In the genomic region with DNA sequence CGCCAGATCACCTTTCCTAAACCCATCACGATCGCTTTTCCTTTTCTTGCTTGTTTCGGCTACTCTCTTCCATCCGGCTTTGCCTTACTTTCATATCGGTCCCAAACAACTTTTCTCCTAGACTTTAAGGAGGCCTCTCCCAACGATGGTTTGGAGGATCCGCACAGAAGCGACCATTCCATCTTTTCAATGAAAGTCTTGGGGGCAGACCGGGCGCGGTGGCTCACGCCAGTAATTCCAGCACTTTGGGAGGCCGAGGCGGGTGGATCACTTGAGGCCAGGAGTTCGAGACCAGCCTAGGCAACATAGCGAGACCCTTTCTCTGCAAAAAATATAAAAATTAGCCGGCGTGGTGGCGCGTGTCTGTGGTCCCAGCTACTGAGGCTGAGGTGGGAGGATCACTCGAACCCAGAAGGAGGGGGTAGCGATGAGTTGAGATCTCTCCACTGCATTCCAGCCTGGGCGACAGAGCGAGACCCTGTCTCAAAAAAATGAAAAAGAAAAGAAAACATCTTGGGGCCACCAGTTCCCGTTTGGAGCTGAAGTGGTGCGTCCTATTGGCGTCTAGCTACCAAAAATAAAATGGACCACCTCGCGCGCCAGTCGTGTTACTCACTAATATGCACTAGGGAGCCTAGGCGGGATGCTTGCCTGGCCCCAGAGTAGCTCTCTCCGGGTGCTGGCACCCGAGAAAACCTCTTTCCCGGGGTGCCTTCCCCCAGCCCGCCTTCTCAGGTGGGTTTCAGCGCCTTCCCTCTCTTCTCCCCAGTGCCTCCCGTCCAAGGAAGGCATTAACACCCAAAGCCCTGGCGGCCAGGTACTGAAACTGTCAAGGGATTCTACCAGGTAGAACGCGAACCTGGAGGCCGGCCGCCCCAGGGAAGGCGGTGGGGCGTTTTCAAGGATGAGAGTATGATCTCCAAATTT, we compare ENCODE assay signal across 8 cellular contexts. TPM values are rescaled to one million over a fixed set of nuclear protein-coding genes. Genes with fewer than 3 reads are reported as not detected.
DNase-seq lines count a peak whose midpoint lies in the region; ATAC-seq and TF ChIP-seq lines count a peak whose summit lies in the region.

No MANE protein-coding gene starts in this region.

- H3K27me3 Mint-ChIP-seq in CD4-positive, alpha-beta T cell = peaks cover 6% of the 10 kb centered on the region
- H3K27me3 Mint-ChIP-seq in activated CD4-positive, alpha-beta T cell treated with anti-CD3 and anti-CD28 coated beads for 36 hours = peaks cover 2% of the 10 kb centered on the region
- no peaks in the 10 kb centered on the region for H3K27me3 Mint-ChIP-seq in memory B cell

- peaks cover 36% of the 10 kb centered on the region for H3K79me2 ChIP-seq in MM.1S (ENCODE audit: low read length)

- peak overlapping the region; percentile 55; the same call in 1 of the 2 replicates for H3K9ac ChIP-seq in MM.1S (ENCODE audit: low read length)

- H3K4me3 ChIP-seq in MM.1S (ENCODE audit: low read length) = peak overlapping the region; percentile 81

- POLR2A ChIA-PET in CD4-positive, alpha-beta T cell (lab: Charles Lee) = interaction anchor here (0.7 to 8.0 kb wide), 10 partner anchors 8 to 1265 kb away, joined by 3 to 253 read pairs (median 4); partner anchors contain the start of genes AGGF1, JMY, SCAMP1 and WDR41
- POLR2A ChIA-PET in activated CD4-positive, alpha-beta T cell treated with anti-CD3 and anti-CD28 coated beads for 36 hours (lab: Charles Lee) = interaction anchor here (0.6 to 1.7 kb wide), 4 partner anchors 49 to 65 kb away, joined by 3 to 23 read pairs (median 4); partner anchors contain the start of gene SCAMP1

- H3K4me1 ChIP-seq in MM.1S (ENCODE audit: low read length) = 0 out of 2 replicates have a peak, but pooled peaks cover 5% of the 10 kb centered on the region

- H4K20me1 ChIP-seq in MM.1S (ENCODE audit: insufficient read depth, low read length) = no peaks in the 10 kb centered on the region

- H3K27me3 ChIP-seq in CD4-positive, alpha-beta T cell (ENCODE audit: control insufficient read depth, insufficient read depth, low read length) = no peaks in the 10 kb centered on the region
- no peaks in the 10 kb centered on the region for H3K27me3 ChIP-seq in MM.1S (replicated peaks; ENCODE audit: insufficient read depth, low read length)

- peak overlapping the region; percentile 55 for H3K4me2 ChIP-seq in MM.1S (ENCODE audit: low read depth, low read length)

- peak overlapping the region; percentile 94 for H3K27ac Mint-ChIP-seq in CD4-positive, alpha-beta T cell
- H3K27ac Mint-ChIP-seq in activated CD4-positive, alpha-beta T cell treated with anti-CD3 and anti-CD28 coated beads for 36 hours = peak overlapping the region; percentile 99
- peak overlapping the region; percentile 99 for H3K27ac Mint-ChIP-seq in memory B cell

- CTCF ChIA-PET in CD4-positive, alpha-beta T cell (lab: Charles Lee) = interaction anchor here (1.0 to 3.8 kb wide), 6 partner anchors 9 to 1427 kb away, joined by 3 to 46 read pairs (median 4); partner anchors contain the start of gene SCAMP1
- CTCF ChIA-PET in activated CD4-positive, alpha-beta T cell treated with anti-CD3 and anti-CD28 coated beads for 36 hours (lab: Charles Lee) = interaction anchor here (0.6 to 3.0 kb wide), 16 partner anchors 9 to 1137 kb away, joined by 3 to 17 read pairs (median 4); partner anchors contain the start of gene SCAMP1

- peaks cover 6% of the 10 kb centered on the region; the same call in 1 of the 2 replicates for H3F3A ChIP-seq in MM.1S (ENCODE audit: insufficient read depth, low read length)

- peak overlapping the region; percentile 98 for H2AFZ ChIP-seq in MM.1S (ENCODE audit: low read length)

- peak; percentile 16 to 60 (median 36) for DNase-seq in CD4-positive, alpha-beta T cell
- DNase-seq in MM.1S = peak; percentile 66
- DNase-seq in activated CD4-positive, alpha-beta T cell treated with anti-CD3 and anti-CD28 coated beads for 36 hours = peak; percentile 66
- peak; percentile 29 to 52 for DNase-seq in memory B cell (ENCODE audit: low spot score in 2 of 2)
- peak; percentile 11 for DNase-seq in stimulated activated CD8-positive, alpha-beta memory T cell treated with anti-CD3 and anti-CD28 coated beads, Interleukin-15, amount 100 ng/mL, for 24 hours (ENCODE audit: low read depth)
- no peak for DNase-seq in DMS153 treated with DMSO at 0.1 percent for 48 hours (lab: John Stamatoyannopoulos, UW; ENCODE audit: unreplicated experiment)

- peak overlapping the region; percentile 70 for H3K27ac ChIP-seq in CD4-positive, alpha-beta T cell (ENCODE audit: low read depth, low read length)
- peak overlapping the region; percentile 39; the same call in 1 of the 2 replicates for H3K27ac ChIP-seq in MM.1S (ENCODE audit: low read length)
- peak overlapping the region; percentile 84 for H3K27ac ChIP-seq in cingulate gyrus (ENCODE audit: low read depth, low read length)

- peaks cover 15% of the 10 kb centered on the region for H3K36me3 Mint-ChIP-seq in CD4-positive, alpha-beta T cell (ENCODE audit: low read depth)
- H3K36me3 Mint-ChIP-seq in activated CD4-positive, alpha-beta T cell treated with anti-CD3 and anti-CD28 coated beads for 36 hours (ENCODE audit: low read depth) = peaks cover 4% of the 10 kb centered on the region
- peaks cover 2% of the 10 kb centered on the region for H3K36me3 Mint-ChIP-seq in memory B cell

- H3K9me3 Mint-ChIP-seq in CD4-positive, alpha-beta T cell = no peaks in the 10 kb centered on the region
- H3K9me3 Mint-ChIP-seq in activated CD4-positive, alpha-beta T cell treated with anti-CD3 and anti-CD28 coated beads for 36 hours (ENCODE audit: low read depth) = no peaks in the 10 kb centered on the region
- no peaks in the 10 kb centered on the region for H3K9me3 Mint-ChIP-seq in memory B cell

- peak overlapping the region; percentile 96 for H3K4me3 Mint-ChIP-seq in CD4-positive, alpha-beta T cell
- peak overlapping the region; percentile 88 for H3K4me3 Mint-ChIP-seq in activated CD4-positive, alpha-beta T cell treated with anti-CD3 and anti-CD28 coated beads for 36 hours
- peak overlapping the region; percentile 95 for H3K4me3 Mint-ChIP-seq in memory B cell

- H3K4me1 Mint-ChIP-seq in CD4-positive, alpha-beta T cell (ENCODE audit: low read depth) = peaks cover 36% of the 10 kb centered on the region
- peaks cover 29% of the 10 kb centered on the region for H3K4me1 Mint-ChIP-seq in activated CD4-positive, alpha-beta T cell treated with anti-CD3 and anti-CD28 coated beads for 36 hours
- peaks cover 18% of the 10 kb centered on the region for H3K4me1 Mint-ChIP-seq in memory B cell

- intact Hi-C loops in CD4-positive, alpha-beta T cell (cut with DNase I, micrococcal nuclease) = loop anchor here (2.0 to 10.0 kb wide), 4 partner anchors 518 to 1270 kb away; partner anchors contain the start of genes ARSB (in 1 of the 2), HOMER1 (in 1 of the 2) and TBCA (in 1 of the 2)
- intact Hi-C loops in activated CD4-positive, alpha-beta T cell treated with anti-CD3 and anti-CD28 coated beads for 36 hours (cut with DNase I, micrococcal nuclease) = loop anchor here (10.0 kb wide), 3 partner anchors 600 to 1320 kb away; partner anchors contain the start of gene TENT2 (in 1 of the 2)

- no peaks in the 10 kb centered on the region for H3K9me3 ChIP-seq in CD4-positive, alpha-beta T cell (ENCODE audit: control insufficient read depth, low read length)
- no peaks in the 10 kb centered on the region for H3K9me3 ChIP-seq in MM.1S (replicated peaks; ENCODE audit: insufficient read depth, low read length)

- no peaks in the 10 kb centered on the region for H3K9me2 ChIP-seq in MM.1S (replicated peaks; ENCODE audit: insufficient read depth, low read length)

- no peaks in the 10 kb centered on the region for H3K36me3 ChIP-seq in MM.1S (replicated peaks; ENCODE audit: insufficient read depth, low read length)

- ATAC-seq in CD4-positive, alpha-beta T cell (ENCODE audit: poor library complexity) = peak; percentile 43
- peak; percentile 32 for ATAC-seq in GM21381 (IDR thresholded peaks at IDR 0.05; ENCODE audit: unreplicated experiment)
- peak; percentile 26 for ATAC-seq in activated CD4-positive, alpha-beta T cell treated with anti-CD3 and anti-CD28 coated beads for 36 hours
- ATAC-seq in memory B cell (ENCODE audit: low read depth) = peak; percentile 28

- peak; percentile 62 for TF ChIP-seq CTCF in CD4-positive, alpha-beta T cell (IDR thresholded peaks at IDR 0.05)
- TF ChIP-seq CTCF in MM.1S (IDR thresholded peaks at IDR 0.05; ENCODE audit: low read length) = peak; percentile 57

RNA-seq across cellular contexts. Expression of gene AP3B1, which starts 0.8 kb away (rescaled TPM):
- total RNA-seq in CD4-positive, alpha-beta T cell = 10 to 100 TPM; 24.5 to 24.6 TPM
- 10 to 100 TPM; 41.2 to 55.7 TPM for total RNA-seq in activated CD4-positive, alpha-beta T cell treated with anti-CD3 and anti-CD28 coated beads for 36 hours
